ENCODE assay signal across 8 cellular contexts in genomic region chr15:39171944-39172368, GRCh38.
DNase-seq lines count a peak whose midpoint lies in the region; ATAC-seq, FAIRE-seq and TF ChIP-seq lines count a peak whose summit lies in the region.

No MANE protein-coding gene starts in this region.

- in situ Hi-C loops in T47D (cut with HindIII; ENCODE audit: low pct_unique_long_range_greater_than_20kb, low sequenced_read_pairs): no loop called here

- H3K9me3 Mint-ChIP-seq in naive thymus-derived CD8-positive, alpha-beta T cell: no peaks in the 10 kb centered on the region

- H3K36me3 ChIP-seq in kidney (ENCODE audit: control insufficient read depth in 1 of 2, insufficient read depth in 2 of 2, low read length in 2 of 2): no peaks in the 10 kb centered on the region

- no peak overlapping the region for H3K4me3 ChIP-seq in kidney (ENCODE audit: low read length in 2 of 2)

- DNase-seq in COR-L47 (lab: John Stamatoyannopoulos, UW) (peak; percentile 86), HuH-7.5 (ENCODE audit: low spot score) (peak; percentile 11), NOMO-1 (lab: John Stamatoyannopoulos, UW; ENCODE audit: unreplicated experiment in 2 of 2) (peak; percentile 27 to 52), T47D (ENCODE audit: low read depth in 1 of 2, low spot score in 1 of 2) (peak; percentile 53 to 92), kidney (peak; percentile 79), GF-D8 (lab: John Stamatoyannopoulos, UW) (no peak)
- peak; percentile 21 to 47 for DNase-seq in stimulated activated CD4-positive, alpha-beta T cell treated with anti-CD3 and anti-CD28 coated beads, Interleukin-2, amount 100 ng/mL, for 24 hours
- DNase-seq in naive thymus-derived CD8-positive, alpha-beta T cell: no peak

- peak overlapping the region in 1 of 2 donors; percentile 28 for H3K27ac ChIP-seq in kidney (ENCODE audit: low read depth in 2 of 2, low read length in 2 of 2)

- peak; percentile 25 for FAIRE-seq in kidney (lab: Jason Lieb, UNC)

- peaks cover 16 to 47% (median 20%) of the 10 kb centered on the region in 5 donors for H3K27me3 Mint-ChIP-seq in naive thymus-derived CD8-positive, alpha-beta T cell

- POLR2A ChIA-PET in naive thymus-derived CD8-positive, alpha-beta T cell (lab: Charles Lee): no interaction called here

- no peak for ATAC-seq in naive thymus-derived CD8-positive, alpha-beta T cell

- intact Hi-C loops in kidney (cut with DNase I): no loop called here

- no peak overlapping the region for H3K27ac Mint-ChIP-seq in naive thymus-derived CD8-positive, alpha-beta T cell

- no peak overlapping the region for H3K9ac ChIP-seq in kidney (ENCODE audit: low read length in 2 of 2)

- no peaks in the 10 kb centered on the region for H3K9me3 ChIP-seq in kidney (ENCODE audit: control insufficient read depth in 1 of 2, low read length in 2 of 2)

- no peaks in the 10 kb centered on the region for H3K36me3 Mint-ChIP-seq in naive thymus-derived CD8-positive, alpha-beta T cell

- TF ChIP-seq CTCF in kidney (IDR thresholded peaks at IDR 0.05; ENCODE audit: borderline replicate concordance, extremely low read depth, insufficient read depth): peak; percentile 50

- H3K4me1 ChIP-seq in kidney (ENCODE audit: control insufficient read depth in 1 of 2, insufficient read depth in 1 of 2, low read depth in 1 of 2, low read length in 2 of 2): peaks cover 13 to 16% of the 10 kb centered on the region in 2 donors

- H3K4me1 Mint-ChIP-seq in naive thymus-derived CD8-positive, alpha-beta T cell: no peaks in the 10 kb centered on the region

- no peak overlapping the region for H3K4me3 Mint-ChIP-seq in naive thymus-derived CD8-positive, alpha-beta T cell

Comparison
In these comparisons a context has a peak if more than half of its experiments do, and no peak if none do; other contexts are left out.
1. DNase-seq: peak in COR-L47 (single experiment), HuH-7.5 (single experiment), NOMO-1 (2 of 2), T47D (2 of 2), kidney (single experiment) and stimulated activated CD4-positive, alpha-beta T cell treated with anti-CD3 and anti-CD28 coated beads, Interleukin-2, amount 100 ng/mL, for 24 hours (2 of 2); none in naive thymus-derived CD8-positive, alpha-beta T cell (0 of 10) and GF-D8 (single experiment).